12 cellular contexts compared by ENCODE assay signal in the genomic region with DNA sequence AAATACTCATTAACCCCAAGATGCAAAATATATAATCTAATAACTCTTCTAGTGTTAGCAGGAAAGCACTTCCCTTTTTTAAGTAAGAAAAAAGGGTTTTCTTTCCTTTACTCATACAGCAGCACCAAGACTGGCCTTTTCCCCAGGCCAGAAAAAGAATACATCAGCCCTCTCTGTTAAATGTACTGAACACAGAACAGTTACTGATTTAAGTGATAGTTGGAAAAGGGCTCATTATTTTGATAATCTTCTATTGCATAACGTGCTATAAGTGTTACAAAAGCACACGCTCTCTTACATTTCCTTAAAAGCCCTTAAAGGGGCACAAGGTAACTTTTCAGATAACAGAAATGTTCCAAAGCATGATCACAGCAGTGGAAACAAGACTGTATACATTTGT.
A peak's percentile ranks its signal among the peaks of the same experiment; 100 is the strongest.
DNase-seq lines count a peak whose midpoint lies in the region; ATAC-seq and TF ChIP-seq lines count a peak whose summit lies in the region.
"Had no signal": no experiment of that assay in that cellular context is flagged by ENCODE, and none has a peak within 500 bp of the region (broad histone marks: within the 10 kb centered on the region; RNA-seq: fewer than 3 reads in every experiment).

No MANE protein-coding gene starts in this region.

- 34% methylated on average over 2 of the region's 2 CpGs for whole genome bisulfite sequencing in tibial nerve, 2 donors

- TF ChIP-seq POLR2A in tibial nerve (IDR thresholded peaks at IDR 0.05) = no peak

- peak; percentile 95 for DNase-seq in SKM-1 (lab: John Stamatoyannopoulos, UW; ENCODE audit: unreplicated experiment)
- peak; percentile 28 for DNase-seq in iris pigment epithelial cell (ENCODE audit: low read depth)
- no peak for DNase-seq in tibial nerve (ENCODE audit: low spot score in 2 of 2)
- no peak for DNase-seq in stimulated activated CD4-positive, alpha-beta T cell treated with anti-CD3 and anti-CD28 coated beads, Interleukin-4, amount 100 ng/mL, for 24 hours
- DNase-seq in NCI-H1694 treated with DMSO at 0.1 percent for 48 hours (lab: John Stamatoyannopoulos, UW) = no peak
- no peak for DNase-seq in NCI-H146 (lab: John Stamatoyannopoulos, UW)
- DNase-seq: dorsolateral prefrontal cortex, NCI-H1092 treated with DMSO at 0.1 percent for 48 hours, NCI-H510A treated with DMSO at 0.1 percent for 48 hours had no signal

- TF ChIP-seq CTCF in tibial nerve (IDR thresholded peaks at IDR 0.05) = no peak

- H3K4me3 ChIP-seq in tibial nerve = no peak overlapping the region
- H3K4me3 ChIP-seq: adrenal gland, dorsolateral prefrontal cortex had no signal

- no peaks in the 10 kb centered on the region for H3K9me3 ChIP-seq in tibial nerve
- H3K9me3 ChIP-seq: adrenal gland had no signal

- H3K27ac ChIP-seq in tibial nerve = peak overlapping the region in 3 of 4 donors; percentile 18 to 69 (median 32)
- H3K27ac ChIP-seq: RWPE1 had no signal

- H3K27me3 ChIP-seq in tibial nerve = no peaks in the 10 kb centered on the region
- H3K27me3 ChIP-seq: adrenal gland, dorsolateral prefrontal cortex had no signal

- TF ChIP-seq EP300 in tibial nerve (IDR thresholded peaks at IDR 0.05) = no peak

- peak; percentile 15 for ATAC-seq in HG02610 (IDR thresholded peaks at IDR 0.05; ENCODE audit: unreplicated experiment)

- H3K36me3 ChIP-seq in tibial nerve = no peaks in the 10 kb centered on the region
- H3K36me3 ChIP-seq: adrenal gland had no signal

- H3K4me1 ChIP-seq in tibial nerve = peaks cover 0 to 22% (median 0%) of the 10 kb centered on the region in 4 donors

Comparison
In these comparisons a context has a peak if more than half of its experiments do, and no peak if none do; other contexts are left out.
1. DNase-seq: peak in SKM-1 (single experiment) and iris pigment epithelial cell (single experiment); none in tibial nerve (0 of 2), stimulated activated CD4-positive, alpha-beta T cell treated with anti-CD3 and anti-CD28 coated beads, Interleukin-4, amount 100 ng/mL, for 24 hours (single experiment), NCI-H1694 treated with DMSO at 0.1 percent for 48 hours (single experiment) and NCI-H146 (single experiment).